In the genomic region with DNA sequence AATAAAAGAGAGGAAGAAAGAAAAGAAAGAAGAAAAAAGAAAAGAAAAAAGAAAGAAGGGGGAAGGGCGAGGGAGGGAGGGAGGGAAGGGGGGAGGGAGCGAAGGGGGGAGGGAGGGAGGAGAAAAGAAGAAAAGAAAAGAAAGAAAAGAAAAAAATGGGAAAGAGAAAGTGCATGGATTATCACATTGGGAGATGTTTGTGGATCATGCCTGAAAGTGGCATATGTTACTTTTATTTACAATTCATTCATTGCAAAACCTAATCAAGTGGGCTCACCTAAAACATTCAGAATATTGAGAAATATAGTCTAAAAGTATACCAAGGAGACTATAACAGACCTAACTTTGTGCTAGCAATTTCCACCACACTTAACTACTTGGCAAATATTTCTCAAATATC, we compare ENCODE assay signal across 35 cellular contexts.
"Had no signal": no experiment of that assay in that cellular context is flagged by ENCODE, and none has a peak within 500 bp of the region (broad histone marks: within the 10 kb centered on the region; RNA-seq: fewer than 3 reads in every experiment).

No MANE protein-coding gene starts in this region.

- DNase-seq: Karpas-422, Kasumi-1, MG63, MM.1S, MV-4-11, NCI-H1048, NCI-H1092, NCI-H1092 treated with DMSO at 0.1 percent for 48 hours, NCI-H1105, NCI-H1105 treated with DMSO at 0.1 percent for 48 hours, NCI-H1417, NCI-H1417 treated with DMSO at 0.1 percent for 48 hours, NCI-H1436, NCI-H1436 treated with DMSO at 0.1 percent for 48 hours, NCI-H146, NCI-H1694, NCI-H1694 treated with DMSO at 0.1 percent for 48 hours, NCI-H187, NCI-H187 treated with DMSO at 0.1 percent for 48 hours, NCI-H1930, NCI-H2029, NCI-H2029 treated with DMSO at 0.1 percent for 48 hours, NCI-H2081, NCI-H2081 treated with DMSO at 0.1 percent for 48 hours, NCI-H2107, NCI-H2171, NCI-H2171 treated with DMSO at 0.1 percent for 48 hours, NCI-H2227 treated with DMSO at 0.1 percent for 48 hours, NCI-H226, NCI-H345, NCI-H446, NCI-H446 treated with DMSO at 0.1 percent for 48 hours, NCI-H510A, NCI-H510A treated with DMSO at 0.1 percent for 48 hours, NCI-H524 had no signal

- H3K9me3 ChIP-seq: MG63 had no signal

- H3K4me3 ChIP-seq: MG63 had no signal

- H3K36me3 ChIP-seq: MG63 had no signal

- H3K27me3 ChIP-seq: MG63 had no signal
